8 cellular contexts compared by ENCODE assay signal in the genomic region with DNA sequence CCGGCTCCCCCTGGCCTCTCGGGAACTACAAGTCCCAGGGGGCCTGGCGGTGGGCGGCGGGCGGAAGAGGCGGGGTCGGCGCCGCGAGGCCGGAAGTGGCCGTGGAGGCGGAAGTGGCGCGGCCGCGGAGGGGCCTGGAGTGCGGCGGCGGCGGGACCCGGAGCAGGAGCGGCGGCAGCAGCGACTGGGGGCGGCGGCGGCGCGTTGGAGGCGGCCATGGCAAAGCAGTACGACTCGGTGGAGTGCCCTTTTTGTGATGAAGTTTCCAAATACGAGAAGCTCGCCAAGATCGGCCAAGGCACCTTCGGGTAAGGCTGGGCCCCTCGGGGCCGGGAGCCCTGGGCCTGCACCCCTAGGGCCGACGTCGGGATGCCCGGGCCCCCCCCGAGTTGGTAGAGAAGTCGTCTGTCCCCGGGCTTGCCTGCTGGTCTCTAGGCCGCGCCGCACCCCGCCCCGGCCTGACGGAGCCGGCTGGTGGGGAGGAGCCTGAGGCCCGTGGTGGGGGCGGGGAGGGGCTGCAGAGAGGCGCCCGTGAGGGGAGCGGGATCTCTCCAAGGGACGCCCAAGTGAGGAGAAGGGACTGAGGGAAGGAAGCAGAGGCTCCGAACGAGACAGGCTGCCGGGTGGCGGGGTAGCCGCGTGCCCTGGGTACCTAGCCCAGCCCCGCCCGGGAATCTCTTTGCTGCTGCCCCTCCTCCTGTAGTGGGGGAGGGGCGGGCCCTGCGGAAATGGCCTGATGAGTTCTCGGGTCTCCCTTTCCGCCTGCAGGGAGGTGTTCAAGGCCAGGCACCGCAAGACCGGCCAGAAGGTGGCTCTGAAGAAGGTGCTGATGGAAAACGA. TPM values are rescaled to one million over a fixed set of nuclear protein-coding genes. Genes with fewer than 3 reads are reported as not detected.
DNase-seq lines count a peak whose midpoint lies in the region; ATAC-seq and TF ChIP-seq lines count a peak whose summit lies in the region.

Gene CDK9 (plus strand): TSS at position 102 of the 840 bp plus-strand sequence. CDS start 115 bp downstream, at position 217.

- peaks cover 76% of the 10 kb centered on the region for H3K4me1 Mint-ChIP-seq in activated naive CD8-positive, alpha-beta T cell treated with anti-CD3 and anti-CD28 coated beads, Interleukin-2, amount 50 U/mL, for 24 hours
- H3K4me1 Mint-ChIP-seq in type B pancreatic cell (ENCODE audit: unreplicated experiment), result peaks cover 10% of the 10 kb centered on the region

- DNase-seq in GM10266 (ENCODE audit: extremely low spot score) (peak; percentile 98), NCI-H1105 (lab: John Stamatoyannopoulos, UW) (peak; percentile 83), T follicular helper cell (ENCODE audit: low read depth) (peak; percentile 90), cardiac septum (ENCODE audit: low spot score) (peak; percentile 94), posterior cingulate gyrus (peak; percentile 82 to 99 (median 90)), type B pancreatic cell (ENCODE audit: extremely low spot score, unreplicated experiment) (peak; percentile 96)
- peak; percentile 95 for DNase-seq in activated naive CD8-positive, alpha-beta T cell treated with anti-CD3 and anti-CD28 coated beads, Interleukin-2, amount 50 U/mL, for 24 hours

- H3K36me3 Mint-ChIP-seq in activated naive CD8-positive, alpha-beta T cell treated with anti-CD3 and anti-CD28 coated beads, Interleukin-2, amount 50 U/mL, for 24 hours (ENCODE audit: low read depth), result peaks cover 40% of the 10 kb centered on the region
- peaks cover 14% of the 10 kb centered on the region for H3K36me3 Mint-ChIP-seq in type B pancreatic cell

- H3K27me3 Mint-ChIP-seq in activated naive CD8-positive, alpha-beta T cell treated with anti-CD3 and anti-CD28 coated beads, Interleukin-2, amount 50 U/mL, for 24 hours, result no peaks in the 10 kb centered on the region
- H3K27me3 Mint-ChIP-seq in type B pancreatic cell, result no peaks in the 10 kb centered on the region

- TF ChIP-seq CTCF in GM10266 (IDR thresholded peaks at IDR 0.05; ENCODE audit: control insufficient read depth, insufficient read depth, low read depth, missing control alignments), result peak; percentile 38
- TF ChIP-seq CTCF in type B pancreatic cell (conservative IDR thresholded peaks at IDR 0.05), result no peak

- peak; percentile 59 for ATAC-seq in HG02610 (IDR thresholded peaks at IDR 0.05; ENCODE audit: unreplicated experiment)
- peak; percentile 62 for ATAC-seq in activated naive CD8-positive, alpha-beta T cell treated with anti-CD3 and anti-CD28 coated beads, Interleukin-2, amount 50 U/mL, for 24 hours

- H3K9me3 Mint-ChIP-seq in activated naive CD8-positive, alpha-beta T cell treated with anti-CD3 and anti-CD28 coated beads, Interleukin-2, amount 50 U/mL, for 24 hours, result no peaks in the 10 kb centered on the region
- no peaks in the 10 kb centered on the region for H3K9me3 Mint-ChIP-seq in type B pancreatic cell

- H3K27ac Mint-ChIP-seq in activated naive CD8-positive, alpha-beta T cell treated with anti-CD3 and anti-CD28 coated beads, Interleukin-2, amount 50 U/mL, for 24 hours, result peak within 1 kb of the TSS; percentile 95
- H3K27ac Mint-ChIP-seq in type B pancreatic cell, result peak within 1 kb of the TSS; percentile 85

- H3K4me3 Mint-ChIP-seq in activated naive CD8-positive, alpha-beta T cell treated with anti-CD3 and anti-CD28 coated beads, Interleukin-2, amount 50 U/mL, for 24 hours, result peak within 1 kb of the TSS; percentile 94
- H3K4me3 Mint-ChIP-seq in type B pancreatic cell, result peak within 1 kb of the TSS; percentile 95

- intact Hi-C loops in cardiac septum (cut with DNase I), result loop anchor here (1.0 to 5.0 kb wide), 4 partner anchors 17 to 131 kb away; partner anchors contain the start of genes FPGS, ST6GALNAC4 and TOR2A
- intact Hi-C loops in posterior cingulate gyrus (cut with DNase I), result loop anchor here (1.0 to 5.0 kb wide), 3 partner anchors 17 to 131 kb away; partner anchors contain the start of genes FPGS, ST6GALNAC4 and TOR2A

RNA-seq across cellular contexts. Expression of gene CDK9, which starts in this region (rescaled TPM):
- total RNA-seq in cardiac septum (48.7 TPM), type B pancreatic cell (ENCODE audit: low replicate concordance) (65.8 and 77.3 TPM in 2 replicates)

Comparison
In these comparisons a context has a peak if more than half of its experiments do, and no peak if none do; other contexts are left out.
1. Peak in every context shown above with its lines: DNase-seq and ATAC-seq.